1 cellular context compared by ENCODE assay signal in genomic region chr17:81713556-81714411, GRCh38.
TF ChIP-seq lines count a peak whose summit lies in the region.

No MANE protein-coding gene starts in this region.

TF ChIP-seq in HepG2, 621 proteins besides CTCF, POLR2A, EP300 and RAD21 (continued from another document and continues in another):
- TF ChIP-seq ATF5 (CRISPR knock-in tag; IDR thresholded peaks at IDR 0.05; ENCODE audit: low read depth): 0 out of 2 replicates have a peak, but pooled peaks have one; percentile 52
- TF ChIP-seq GFI1 (CRISPR knock-in tag; IDR thresholded peaks at IDR 0.05; ENCODE audit: borderline replicate concordance): no peak; the same call in 1 of the 2 replicates
- no peak for TF ChIP-seq ZNF740 (CRISPR knock-in tag; IDR thresholded peaks at IDR 0.05)
- no peak for TF ChIP-seq ZNF660 (CRISPR knock-in tag; IDR thresholded peaks at IDR 0.05; ENCODE audit: borderline replicate concordance, low read depth)
- 0 out of 2 replicates have a peak, but pooled peaks have one; percentile 68 for TF ChIP-seq NCOA2 (CRISPR knock-in tag; IDR thresholded peaks at IDR 0.05)
- no peak for TF ChIP-seq SMC3 (IDR thresholded peaks at IDR 0.05; ENCODE audit: low read length)
- peak; percentile 69; the same call in 1 of the 2 replicates for TF ChIP-seq REXO4 (CRISPR knock-in tag; IDR thresholded peaks at IDR 0.05; ENCODE audit: borderline replicate concordance)
- no peak for TF ChIP-seq ZC3H4 (CRISPR knock-in tag; IDR thresholded peaks at IDR 0.05; ENCODE audit: borderline replicate concordance)
- TF ChIP-seq SNRNP70 (IDR thresholded peaks at IDR 0.05; ENCODE audit: low read depth, low read length): no peak
- peak; percentile 96 for TF ChIP-seq GABPB1 (CRISPR knock-in tag; IDR thresholded peaks at IDR 0.05)
- TF ChIP-seq SYNCRIP (IDR thresholded peaks at IDR 0.05; ENCODE audit: insufficient read depth, low read depth, low read length): no peak
- peak; percentile 54; the same call in 1 of the 2 replicates for TF ChIP-seq ZKSCAN5 (CRISPR knock-in tag; IDR thresholded peaks at IDR 0.05)
- no peak for TF ChIP-seq IRX3 (CRISPR knock-in tag; IDR thresholded peaks at IDR 0.05; ENCODE audit: borderline replicate concordance, low read depth)
- no peak for TF ChIP-seq ZNF557 (CRISPR knock-in tag; IDR thresholded peaks at IDR 0.05)
- TF ChIP-seq REL (CRISPR knock-in tag; conservative IDR thresholded peaks at IDR 0.05): peak; percentile 94; the same call in 1 of the 2 replicates
- no peak; the same call in 1 of the 2 replicates for TF ChIP-seq ZBTB20 (CRISPR knock-in tag; IDR thresholded peaks at IDR 0.05; ENCODE audit: borderline replicate concordance, low read depth)
- no peak; the same call in 1 of the 2 replicates for TF ChIP-seq DR1 (CRISPR knock-in tag; IDR thresholded peaks at IDR 0.05)
- TF ChIP-seq MIXL1 (CRISPR knock-in tag; IDR thresholded peaks at IDR 0.05): no peak
- TF ChIP-seq ZNF713 (CRISPR knock-in tag; IDR thresholded peaks at IDR 0.05): no peak; the same call in 1 of the 2 replicates
- no peak for TF ChIP-seq MTERF4 (CRISPR knock-in tag; IDR thresholded peaks at IDR 0.05)
- TF ChIP-seq ZBTB10 (CRISPR knock-in tag; IDR thresholded peaks at IDR 0.05; ENCODE audit: borderline replicate concordance): peak; percentile 12; the same call in 1 of the 2 replicates
- peak; percentile 92; the same call in 1 of the 2 replicates for TF ChIP-seq TBX2 (CRISPR knock-in tag; IDR thresholded peaks at IDR 0.05; ENCODE audit: borderline replicate concordance)
- TF ChIP-seq IKZF4 (CRISPR knock-in tag; IDR thresholded peaks at IDR 0.05; ENCODE audit: borderline replicate concordance, low read depth, not compliant biosample characterization): peak; percentile 83
- TF ChIP-seq TFE3 (CRISPR knock-in tag; IDR thresholded peaks at IDR 0.05): peak; percentile 59; the same call in 1 of the 2 replicates
- TF ChIP-seq MAZ (IDR thresholded peaks at IDR 0.05; ENCODE audit: borderline replicate concordance, low read depth, low read length): no peak
- peak; percentile 78 for TF ChIP-seq MAZ (CRISPR knock-in tag; IDR thresholded peaks at IDR 0.05; ENCODE audit: low read depth)
- no peak for TF ChIP-seq SRSF4 (IDR thresholded peaks at IDR 0.05; ENCODE audit: low read depth, low read length, poor library complexity, severe bottlenecking)
- TF ChIP-seq ZSCAN20 (CRISPR knock-in tag; IDR thresholded peaks at IDR 0.05; ENCODE audit: borderline replicate concordance): no peak
- peak; percentile 84 for TF ChIP-seq SP4 (CRISPR knock-in tag; IDR thresholded peaks at IDR 0.05)
- peak; percentile 96; the same call in 1 of the 2 replicates for TF ChIP-seq ZNF510 (CRISPR knock-in tag; IDR thresholded peaks at IDR 0.05; ENCODE audit: low read depth)
- TF ChIP-seq CREB1 (IDR thresholded peaks at IDR 0.05): no peak
- TF ChIP-seq CREB1 (CRISPR knock-in tag; IDR thresholded peaks at IDR 0.05): no peak
- peak; percentile 56; the same call in 1 of the 2 replicates for TF ChIP-seq AFF4 (CRISPR knock-in tag; IDR thresholded peaks at IDR 0.05)
- peak; percentile 73 for TF ChIP-seq SRY (CRISPR knock-in tag; IDR thresholded peaks at IDR 0.05)
- TF ChIP-seq ZNF180 (CRISPR knock-in tag; IDR thresholded peaks at IDR 0.05; ENCODE audit: borderline replicate concordance, low read depth): no peak
- TF ChIP-seq BRF2 (CRISPR knock-in tag; IDR thresholded peaks at IDR 0.05): no peak; the same call in 1 of the 2 replicates
- TF ChIP-seq ZNF256 (CRISPR knock-in tag; conservative IDR thresholded peaks at IDR 0.05): no peak; the same call in 1 of the 2 replicates
- TF ChIP-seq RFXANK (CRISPR knock-in tag; IDR thresholded peaks at IDR 0.05): no peak
- TF ChIP-seq EED (CRISPR knock-in tag; IDR thresholded peaks at IDR 0.05): peak; percentile 88
- TF ChIP-seq PCBP2 (optimal IDR thresholded peaks at IDR 0.05; ENCODE audit: low read depth, low read length, poor library complexity, severe bottlenecking): no peak
- TF ChIP-seq SCMH1 (CRISPR knock-in tag; IDR thresholded peaks at IDR 0.05; ENCODE audit: borderline replicate concordance): no peak
- TF ChIP-seq ZNF652 (CRISPR knock-in tag; IDR thresholded peaks at IDR 0.05; ENCODE audit: borderline replicate concordance, low read depth): no peak
- peak; percentile 77 for TF ChIP-seq MYPOP (CRISPR knock-in tag; IDR thresholded peaks at IDR 0.05)
- peak; percentile 73 for TF ChIP-seq ERF (CRISPR knock-in tag; IDR thresholded peaks at IDR 0.05)
- peak; percentile 61; the same call in 1 of the 2 replicates for TF ChIP-seq ZNF124 (CRISPR knock-in tag; IDR thresholded peaks at IDR 0.05)
- TF ChIP-seq KMT2B (CRISPR knock-in tag; IDR thresholded peaks at IDR 0.05): peak; percentile 64; the same call in 1 of the 2 replicates
- peak; percentile 72 for TF ChIP-seq CSRNP1 (CRISPR knock-in tag; IDR thresholded peaks at IDR 0.05)
- peak; percentile 85 for TF ChIP-seq ZNF792 (CRISPR knock-in tag; IDR thresholded peaks at IDR 0.05)
